ENCODE assay signal across 17 cellular contexts in genomic region chr21:41573902-41574690, GRCh38.
DNase-seq lines count a peak whose midpoint lies in the region; ATAC-seq, FAIRE-seq and TF ChIP-seq lines count a peak whose summit lies in the region.
"Had no signal": no experiment of that assay in that cellular context is flagged by ENCODE, and none has a peak within 500 bp of the region (broad histone marks: within the 10 kb centered on the region; RNA-seq: fewer than 3 reads in every experiment).

No MANE protein-coding gene starts in this region.

- H3K4me1 Mint-ChIP-seq in activated T-helper 17 cell treated with anti-CD3 and anti-CD28 coated beads, Interleukin-2, amount 50 U/mL, for 72 hours: no peaks in the 10 kb centered on the region
- H3K4me1 Mint-ChIP-seq: CD4-positive, CD25-positive, alpha-beta regulatory T cell; GM23338 had no signal

- peak overlapping the region in 1 of 2 donors; percentile 36 for H3K9ac ChIP-seq in liver (ENCODE audit: low read depth in 1 of 2, low read length in 2 of 2)
- H3K9ac ChIP-seq: BLaER1 treated with 17β-estradiol and CSF1 and Interleukin-3, amounts not matched to agents 10 nM and 100 nM had no signal

- DNase-seq in Peyer's patch: peak in 1 of 3 donors; percentile 67
- peak; percentile 42 for DNase-seq in fibroblast of mammary gland (ENCODE audit: low read depth)
- DNase-seq in pancreas: no peak
- no peak for DNase-seq in NCI-H524 treated with DMSO at 0.1 percent for 48 hours (lab: John Stamatoyannopoulos, UW)
- DNase-seq in amniotic stem cell (lab: John Stamatoyannopoulos, UW): no peak
- DNase-seq: ACHN; Calu3; CD4-positive, CD25-positive, alpha-beta regulatory T cell; DMS 273 treated with DMSO at 0.1 percent for 48 hours; H7 had no signal

- H3K36me3 ChIP-seq in Peyer's patch (no peaks in the 10 kb centered on the region), liver (ENCODE audit: control insufficient read depth in 4 of 4, insufficient read depth in 3 of 4, low read depth in 1 of 4, low read length in 3 of 4) (no peaks in the 10 kb centered on the region), pancreas (no peaks in the 10 kb centered on the region)
- H3K36me3 ChIP-seq: BLaER1 treated with 17β-estradiol and CSF1 and Interleukin-3, amounts not matched to agents 10 nM and 100 nM had no signal

- peak in 1 of 2 donors; percentile 6 for TF ChIP-seq RAD21 in liver (IDR thresholded peaks at IDR 0.05)

- TF ChIP-seq POLR2A in Peyer's patch (IDR thresholded peaks at IDR 0.05): peak in 1 of 2 donors; percentile 58

- intact Hi-C loops in pancreas (cut with DNase I): no loop called here

- H3K9me3 ChIP-seq in Peyer's patch (peaks cover 0 to 6% (median 2%) of the 10 kb centered on the region in 4 donors), liver (ENCODE audit: control insufficient read depth in 4 of 4, low read length in 3 of 4) (no peaks in the 10 kb centered on the region), pancreas (no peaks in the 10 kb centered on the region)

- H3K4me1 ChIP-seq in Peyer's patch (peaks cover 0 to 16% (median 1%) of the 10 kb centered on the region in 4 donors), liver (ENCODE audit: control insufficient read depth in 4 of 4, insufficient read depth in 4 of 4, low read length in 3 of 4) (peaks cover 3 to 25% (median 17%) of the 10 kb centered on the region in 4 donors), pancreas (peaks cover 0 to 13% (median 5%) of the 10 kb centered on the region in 3 donors)

- TF ChIP-seq CTCF in Peyer's patch (IDR thresholded peaks at IDR 0.05): no peak
- TF ChIP-seq CTCF in fibroblast of mammary gland (conservative IDR thresholded peaks at IDR 0.05; ENCODE audit: control insufficient read depth, insufficient read depth, low read depth, low read length): no peak
- TF ChIP-seq CTCF in liver (IDR thresholded peaks at IDR 0.05; ENCODE audit: low read depth, low read length, missing input control): no peak
- TF ChIP-seq CTCF in pancreas (IDR thresholded peaks at IDR 0.05): no peak

- H3K36me3 Mint-ChIP-seq in activated T-helper 17 cell treated with anti-CD3 and anti-CD28 coated beads, Interleukin-2, amount 50 U/mL, for 72 hours (ENCODE audit: low read depth): no peaks in the 10 kb centered on the region
- H3K36me3 Mint-ChIP-seq: CD4-positive, CD25-positive, alpha-beta regulatory T cell had no signal

- H3K4me3 Mint-ChIP-seq in activated T-helper 17 cell treated with anti-CD3 and anti-CD28 coated beads, Interleukin-2, amount 50 U/mL, for 72 hours: no peak overlapping the region
- H3K4me3 Mint-ChIP-seq: CD4-positive, CD25-positive, alpha-beta regulatory T cell; GM23338 had no signal

- H3K27ac Mint-ChIP-seq in activated T-helper 17 cell treated with anti-CD3 and anti-CD28 coated beads, Interleukin-2, amount 50 U/mL, for 72 hours: no peak overlapping the region
- H3K27ac Mint-ChIP-seq: CD4-positive, CD25-positive, alpha-beta regulatory T cell; GM23338 had no signal

- no peak overlapping the region for H3K4me3 ChIP-seq in Peyer's patch
- H3K4me3 ChIP-seq in fibroblast of mammary gland (ENCODE audit: control insufficient read depth, low read depth, low read length): no peak overlapping the region
- H3K4me3 ChIP-seq in liver (ENCODE audit: low read depth in 1 of 3, low read length in 3 of 3): no peak overlapping the region
- no peak overlapping the region for H3K4me3 ChIP-seq in pancreas
- H3K4me3 ChIP-seq: BLaER1 treated with 17β-estradiol and CSF1 and Interleukin-3, amounts not matched to agents 10 nM and 100 nM; GM23338 had no signal

- H3K27me3 ChIP-seq in Peyer's patch: no peaks in the 10 kb centered on the region
- no peaks in the 10 kb centered on the region for H3K27me3 ChIP-seq in liver (ENCODE audit: control insufficient read depth in 4 of 4, insufficient read depth in 4 of 4, low read length in 3 of 4)
- no peaks in the 10 kb centered on the region for H3K27me3 ChIP-seq in pancreas
- H3K27me3 ChIP-seq: BLaER1 treated with 17β-estradiol and CSF1 and Interleukin-3, amounts not matched to agents 10 nM and 100 nM had no signal

- H3K27ac ChIP-seq in Peyer's patch (peak overlapping the region in 3 of 4 donors; percentile 56 to 84 (median 74)), liver (ENCODE audit: low read depth in 1 of 2, low read length in 2 of 2) (peak overlapping the region; percentile 69 to 81), pancreas (no peak overlapping the region)
- H3K27ac ChIP-seq: BLaER1 treated with 17β-estradiol and CSF1 and Interleukin-3, amounts not matched to agents 10 nM and 100 nM had no signal

- peaks cover 5% of the 10 kb centered on the region for H3K27me3 Mint-ChIP-seq in activated T-helper 17 cell treated with anti-CD3 and anti-CD28 coated beads, Interleukin-2, amount 50 U/mL, for 72 hours

- 37% methylated on average over 5 of the region's 5 CpGs for WGBS in liver
- WGBS in pancreas, 2 donors: 81 to 82% methylated on average over 5 of the region's 5 CpGs

- peaks cover 7% of the 10 kb centered on the region for H3K9me3 Mint-ChIP-seq in activated T-helper 17 cell treated with anti-CD3 and anti-CD28 coated beads, Interleukin-2, amount 50 U/mL, for 72 hours

- no peak for ATAC-seq in pancreas
- no peak for ATAC-seq in activated T-helper 17 cell treated with anti-CD3 and anti-CD28 coated beads, Interleukin-2, amount 50 U/mL, for 72 hours (replicated peaks)
- ATAC-seq in GM18909 (IDR thresholded peaks at IDR 0.05; ENCODE audit: poor library complexity, unreplicated experiment): no peak
- ATAC-seq: GM23338 had no signal

- peak; percentile 61 for FAIRE-seq in pancreas (lab: Jason Lieb, UNC)
- FAIRE-seq: GM18507, HTR-8/SVneo had no signal

TF ChIP-seq in liver, 16 proteins besides CTCF, POLR2A, EP300 and RAD21:
- TF ChIP-seq ATF3 (IDR thresholded peaks at IDR 0.05) (no peak), TAF1 (conservative IDR thresholded peaks at IDR 0.05) (no peak), GABPA (IDR thresholded peaks at IDR 0.05 in 1 of 2, conservative IDR thresholded peaks at IDR 0.05 in 1 of 2) (no peak), NR2F2 (IDR thresholded peaks at IDR 0.05) (no peak), REST (IDR thresholded peaks at IDR 0.05) (no peak), FOXA2 (IDR thresholded peaks at IDR 0.05) (peak; percentile 37), HNF4G (IDR thresholded peaks at IDR 0.05) (peak; percentile 72), JUND (IDR thresholded peaks at IDR 0.05) (peak; percentile 43 to 59), EGR1 (IDR thresholded peaks at IDR 0.05; ENCODE audit: low read depth in 2 of 2) (no peak), SP1 (IDR thresholded peaks at IDR 0.05) (peak; percentile 95), RXRA (IDR thresholded peaks at IDR 0.05) (peak; percentile 73 to 95), FOXA1 (IDR thresholded peaks at IDR 0.05) (no peak), MAX (IDR thresholded peaks at IDR 0.05) (peak; percentile 62), YY1 (IDR thresholded peaks at IDR 0.05) (peak; percentile 46), HNF4A (conservative IDR thresholded peaks at IDR 0.05) (peak; percentile 91 to 95), ZBTB33 (IDR thresholded peaks at IDR 0.05) (peak; percentile 41)

Comparison
In these comparisons a context has a peak if more than half of its experiments do, and no peak if none do; other contexts are left out.
1. H3K27ac ChIP-seq: peak in Peyer's patch (3 of 4) and liver (2 of 2); none in pancreas (0 of 4).